24 cellular contexts compared by ENCODE assay signal in the genomic region with DNA sequence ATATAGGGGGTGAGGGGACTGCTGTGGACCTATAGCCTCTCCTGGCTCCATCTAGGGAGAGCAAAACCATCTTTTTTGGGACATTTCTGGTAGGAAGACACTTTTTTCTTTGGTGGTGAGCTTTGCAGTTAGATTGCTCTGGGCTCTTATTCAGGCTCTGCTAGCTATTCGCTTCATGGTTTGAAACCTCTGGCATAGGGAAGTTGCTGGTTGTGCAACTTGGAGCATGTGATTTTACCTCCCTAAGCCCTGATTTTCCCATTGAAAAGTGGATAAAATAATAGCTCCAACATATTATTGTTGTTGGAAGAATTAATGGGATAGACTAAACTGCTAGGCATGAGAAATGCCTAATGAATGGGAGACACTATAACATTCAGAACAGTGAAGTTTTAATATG.
"Had no signal": no experiment of that assay in that cellular context is flagged by ENCODE, and none has a peak within 500 bp of the region (broad histone marks: within the 10 kb centered on the region; RNA-seq: fewer than 3 reads in every experiment).

No MANE protein-coding gene starts in this region.

- H3K27ac ChIP-seq: coronary artery, esophagus squamous epithelium, heart right ventricle, left lung, ovary, right lobe of liver, suprapubic skin, transverse colon, vagina had no signal

- H3K4me2 ChIP-seq: smooth muscle cell had no signal

- H3K27ac Mint-ChIP-seq: effector memory CD8-positive, alpha-beta T cell; natural killer cell had no signal

- H3K36me3 Mint-ChIP-seq: natural killer cell had no signal

- H3K9me3 Mint-ChIP-seq: natural killer cell had no signal

- H3K36me3 ChIP-seq: esophagus squamous epithelium, heart right ventricle, left lung, ovary, right lobe of liver, suprapubic skin, transverse colon, vagina had no signal

- H3K4me1 Mint-ChIP-seq: natural killer cell; stimulated activated naive CD8-positive, alpha-beta T cell treated with anti-CD3 and anti-CD28 coated beads, Interleukin-15, amount 100 ng/mL, for 72 hours had no signal

- H3K4me1 ChIP-seq: left lung, right lobe of liver, transverse colon had no signal

- H3K4me3 ChIP-seq: coronary artery, esophagus squamous epithelium, heart right ventricle, left lung, ovary, right lobe of liver, smooth muscle cell, suprapubic skin, transverse colon, vagina had no signal

- H3K27me3 ChIP-seq: ovary, right lobe of liver, suprapubic skin, transverse colon, vagina had no signal

- DNase-seq: effector memory CD8-positive, alpha-beta T cell; erythroblast; esophagus squamous epithelium; foreskin melanocyte; glutamatergic neuron; heart right ventricle; hippocampal formation; left cardiac atrium; left lung; natural killer cell; occipital lobe; ovary; right lobe of liver; stimulated activated CD4-positive, alpha-beta T cell treated with anti-CD3 and anti-CD28 coated beads, Interleukin-12 subunit alpha, Interleukin-12 subunit beta, amount 100 ng/mL, for 4 hours; stimulated activated CD4-positive, alpha-beta T cell treated with anti-CD3 and anti-CD28 coated beads, Interleukin-1b, Interleukin-23, amount 100 ng/mL, for 48 hours; stimulated activated CD4-positive, alpha-beta T cell treated with anti-CD3 and anti-CD28 coated beads, Interleukin-4, amount 100 ng/mL, for 1 hour; stimulated activated CD8-positive, alpha-beta memory T cell treated with anti-CD3 and anti-CD28 coated beads, Interleukin-4, amount 100 ng/mL, for 48 hours; stimulated activated naive CD4-positive, alpha-beta T cell; stimulated activated naive CD8-positive, alpha-beta T cell treated with anti-CD3 and anti-CD28 coated beads, Interleukin-15, amount 100 ng/mL, for 72 hours; transverse colon had no signal

- H3K4me3 Mint-ChIP-seq: effector memory CD8-positive, alpha-beta T cell; natural killer cell; stimulated activated naive CD8-positive, alpha-beta T cell treated with anti-CD3 and anti-CD28 coated beads, Interleukin-15, amount 100 ng/mL, for 72 hours had no signal
